1 cellular context compared by ENCODE assay signal in the genomic region with DNA sequence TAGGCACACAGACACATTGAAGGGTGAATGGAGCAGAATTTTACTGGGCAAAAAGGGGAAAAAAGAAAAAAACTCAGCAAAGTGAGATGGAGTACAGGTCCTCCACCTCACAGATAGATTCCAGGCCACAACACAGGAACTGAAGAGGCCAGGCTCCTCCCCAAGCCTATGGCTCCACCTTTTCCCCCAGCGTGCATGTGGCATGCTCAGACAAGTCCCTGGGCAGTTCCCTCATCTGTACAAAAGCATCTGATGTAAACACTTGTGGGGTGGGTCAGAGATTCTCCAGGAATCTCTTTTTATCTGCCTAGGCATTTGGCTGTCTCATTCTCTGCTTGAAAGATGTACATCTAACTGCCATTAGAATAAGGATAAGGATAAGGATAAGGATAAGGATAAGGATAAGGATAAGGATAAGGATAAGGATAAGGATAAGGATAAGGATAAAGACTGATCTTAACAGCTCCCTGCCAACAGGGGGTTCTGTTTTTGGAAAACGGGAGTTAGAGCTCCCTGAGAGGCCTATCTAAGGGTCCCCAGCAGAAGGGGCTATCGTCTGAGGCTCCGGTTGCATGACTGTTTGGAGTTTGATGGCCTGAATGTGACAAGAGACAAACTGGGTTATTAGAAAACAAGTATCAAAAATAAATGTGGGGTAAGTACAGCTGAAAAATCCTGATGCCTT.
TF ChIP-seq lines count a peak whose summit lies in the region.

No MANE protein-coding gene starts in this region.

TF ChIP-seq in endothelial cell of umbilical vein, 7 proteins besides CTCF, POLR2A, EP300 and RAD21:
- TF ChIP-seq JUN (IDR thresholded peaks at IDR 0.05; ENCODE audit: borderline replicate concordance, insufficient read depth, insufficient read length, low read depth) (no peak), POLR2AphosphoS5 (IDR thresholded peaks at IDR 0.05; ENCODE audit: insufficient read depth, low read depth, low read length) (no peak), GATA2 (IDR thresholded peaks at IDR 0.05; ENCODE audit: insufficient read depth, insufficient read length, low read depth, low read length) (no peak)
